Comparison of ENCODE assay signal across 9 cellular contexts in genomic region chr6:158815915-158816314, GRCh38. TPM values are rescaled to one million over a fixed set of nuclear protein-coding genes. Genes with fewer than 3 reads are reported as not detected.
DNase-seq lines count a peak whose midpoint lies in the region; ATAC-seq lines count a peak whose summit lies in the region.
"Had no signal": no experiment of that assay in that cellular context is flagged by ENCODE, and none has a peak within 500 bp of the region (broad histone marks: within the 10 kb centered on the region; RNA-seq: fewer than 3 reads in every experiment).

No MANE protein-coding gene starts in this region.

- H3K4me3 Mint-ChIP-seq in activated CD4-positive, alpha-beta T cell treated with anti-CD3 and anti-CD28 coated beads, Interleukin-2, amount 10 ng/mL, durations not matched to agents 24 days and 14 days: peak overlapping the region; percentile 88
- H3K4me3 Mint-ChIP-seq in activated CD8-positive, alpha-beta T cell treated with anti-CD3 and anti-CD28 coated beads, Interleukin-2, amount 10 ng/mL, durations not matched to agents 7 days and 5 days: peak overlapping the region; percentile 99
- peak overlapping the region; percentile 93 for H3K4me3 Mint-ChIP-seq in stimulated activated effector memory CD8-positive, alpha-beta T cell treated with anti-CD3 and anti-CD28 coated beads, Interleukin-12 subunit alpha, Interleukin-12 subunit beta, amount 100 ng/mL, for 72 hours

- no peak overlapping the region for H3K9ac ChIP-seq in iPS-15b (ENCODE audit: low read depth, low read length)

- no peak for ATAC-seq in activated CD8-positive, alpha-beta T cell treated with anti-CD3 and anti-CD28 coated beads, Interleukin-2, amount 10 ng/mL, durations not matched to agents 7 days and 5 days
- ATAC-seq in stimulated activated effector memory CD8-positive, alpha-beta T cell treated with anti-CD3 and anti-CD28 coated beads, Interleukin-12 subunit alpha, Interleukin-12 subunit beta, amount 100 ng/mL, for 72 hours: no peak
- no peak for ATAC-seq in GM19328 (IDR thresholded peaks at IDR 0.05; ENCODE audit: unreplicated experiment)

- H3K4me1 Mint-ChIP-seq in activated CD4-positive, alpha-beta T cell treated with anti-CD3 and anti-CD28 coated beads, Interleukin-2, amount 10 ng/mL, durations not matched to agents 24 days and 14 days: peaks cover 60% of the 10 kb centered on the region
- H3K4me1 Mint-ChIP-seq in activated CD8-positive, alpha-beta T cell treated with anti-CD3 and anti-CD28 coated beads, Interleukin-2, amount 10 ng/mL, durations not matched to agents 7 days and 5 days (ENCODE audit: low read depth): peaks cover 65% of the 10 kb centered on the region
- H3K4me1 Mint-ChIP-seq in stimulated activated effector memory CD8-positive, alpha-beta T cell treated with anti-CD3 and anti-CD28 coated beads, Interleukin-12 subunit alpha, Interleukin-12 subunit beta, amount 100 ng/mL, for 72 hours: peaks cover 66% of the 10 kb centered on the region

- peaks cover 5% of the 10 kb centered on the region for H3K9me3 ChIP-seq in iPS-15b (ENCODE audit: control insufficient read depth, insufficient read depth, low read length)

- POLR2A ChIA-PET in activated CD8-positive, alpha-beta T cell treated with anti-CD3 and anti-CD28 coated beads, Interleukin-2, amount 10 ng/mL, durations not matched to agents 7 days and 5 days (lab: Charles Lee): interaction anchor here (2.0 kb wide), 1 partner anchor 53 kb away, joined by 13 read pairs; no protein-coding TSS in a partner anchor

- peak overlapping the region; percentile 86 for H3K27ac Mint-ChIP-seq in activated CD4-positive, alpha-beta T cell treated with anti-CD3 and anti-CD28 coated beads, Interleukin-2, amount 10 ng/mL, durations not matched to agents 24 days and 14 days
- peak overlapping the region; percentile 97 for H3K27ac Mint-ChIP-seq in activated CD8-positive, alpha-beta T cell treated with anti-CD3 and anti-CD28 coated beads, Interleukin-2, amount 10 ng/mL, durations not matched to agents 7 days and 5 days
- H3K27ac Mint-ChIP-seq in stimulated activated effector memory CD8-positive, alpha-beta T cell treated with anti-CD3 and anti-CD28 coated beads, Interleukin-12 subunit alpha, Interleukin-12 subunit beta, amount 100 ng/mL, for 72 hours: peak overlapping the region; percentile 96

- peaks cover 62% of the 10 kb centered on the region for H3K36me3 Mint-ChIP-seq in activated CD4-positive, alpha-beta T cell treated with anti-CD3 and anti-CD28 coated beads, Interleukin-2, amount 10 ng/mL, durations not matched to agents 24 days and 14 days (ENCODE audit: low read depth)
- peaks cover 68% of the 10 kb centered on the region for H3K36me3 Mint-ChIP-seq in activated CD8-positive, alpha-beta T cell treated with anti-CD3 and anti-CD28 coated beads, Interleukin-2, amount 10 ng/mL, durations not matched to agents 7 days and 5 days (ENCODE audit: low read depth)
- H3K36me3 Mint-ChIP-seq in stimulated activated effector memory CD8-positive, alpha-beta T cell treated with anti-CD3 and anti-CD28 coated beads, Interleukin-12 subunit alpha, Interleukin-12 subunit beta, amount 100 ng/mL, for 72 hours: peaks cover 87% of the 10 kb centered on the region

- intact Hi-C loops in activated CD4-positive, alpha-beta T cell treated with anti-CD3 and anti-CD28 coated beads, Interleukin-2, amount 10 ng/mL, durations not matched to agents 24 days and 14 days (cut with micrococcal nuclease): loop anchor here (1.0 to 2.0 kb wide), 2 partner anchors 11 to 19 kb away; no protein-coding TSS in a partner anchor

- DNase-seq in activated CD4-positive, alpha-beta T cell treated with anti-CD3 and anti-CD28 coated beads, Interleukin-2, amount 10 ng/mL, durations not matched to agents 24 days and 14 days: peak; percentile 68
- DNase-seq in activated CD4-positive, alpha-beta T cell treated with anti-CD3 and anti-CD28 coated beads for 4 hours: no peak
- DNase-seq in activated CD8-positive, alpha-beta T cell treated with anti-CD3 and anti-CD28 coated beads, Interleukin-2, amount 10 ng/mL, durations not matched to agents 7 days and 5 days: no peak
- no peak for DNase-seq in stimulated activated effector memory CD8-positive, alpha-beta T cell treated with anti-CD3 and anti-CD28 coated beads, Interleukin-12 subunit alpha, Interleukin-12 subunit beta, amount 100 ng/mL, for 72 hours (ENCODE audit: low spot score in 2 of 2)
- no peak for DNase-seq in NCI-H2029 (lab: John Stamatoyannopoulos, UW)
- DNase-seq in HCEC 1CT: no peak
- DNase-seq: NCI-H510A had no signal

- peaks cover 8% of the 10 kb centered on the region for H3K27me3 ChIP-seq in iPS-15b (ENCODE audit: control insufficient read depth, insufficient read depth, low read length)

- peaks cover 32% of the 10 kb centered on the region for H3K36me3 ChIP-seq in iPS-15b (ENCODE audit: control insufficient read depth, insufficient read depth, low read length)

- no peaks in the 10 kb centered on the region for H3K27me3 Mint-ChIP-seq in activated CD4-positive, alpha-beta T cell treated with anti-CD3 and anti-CD28 coated beads, Interleukin-2, amount 10 ng/mL, durations not matched to agents 24 days and 14 days
- H3K27me3 Mint-ChIP-seq in activated CD8-positive, alpha-beta T cell treated with anti-CD3 and anti-CD28 coated beads, Interleukin-2, amount 10 ng/mL, durations not matched to agents 7 days and 5 days (ENCODE audit: low read depth): no peaks in the 10 kb centered on the region

- peaks cover 32% of the 10 kb centered on the region for H3K4me1 ChIP-seq in iPS-15b (ENCODE audit: control insufficient read depth, insufficient read depth, low read length)

- H3K4me3 ChIP-seq in iPS-15b (ENCODE audit: low read depth, low read length): peak overlapping the region; percentile 92

- CTCF ChIA-PET in activated CD8-positive, alpha-beta T cell treated with anti-CD3 and anti-CD28 coated beads, Interleukin-2, amount 10 ng/mL, durations not matched to agents 7 days and 5 days (lab: Charles Lee): no interaction called here

- H3K9me3 Mint-ChIP-seq in activated CD4-positive, alpha-beta T cell treated with anti-CD3 and anti-CD28 coated beads, Interleukin-2, amount 10 ng/mL, durations not matched to agents 24 days and 14 days: peaks cover 5% of the 10 kb centered on the region
- no peaks in the 10 kb centered on the region for H3K9me3 Mint-ChIP-seq in activated CD8-positive, alpha-beta T cell treated with anti-CD3 and anti-CD28 coated beads, Interleukin-2, amount 10 ng/mL, durations not matched to agents 7 days and 5 days (ENCODE audit: insufficient read depth)
- H3K9me3 Mint-ChIP-seq in stimulated activated effector memory CD8-positive, alpha-beta T cell treated with anti-CD3 and anti-CD28 coated beads, Interleukin-12 subunit alpha, Interleukin-12 subunit beta, amount 100 ng/mL, for 72 hours: no peaks in the 10 kb centered on the region

RNA-seq across cellular contexts. Expression of gene EZR, which starts 3.3 kb away (rescaled TPM):
- 204 and 215 TPM in 2 replicates for total RNA-seq in activated CD4-positive, alpha-beta T cell treated with anti-CD3 and anti-CD28 coated beads, Interleukin-2, amount 10 ng/mL, durations not matched to agents 24 days and 14 days
- total RNA-seq in activated CD8-positive, alpha-beta T cell treated with anti-CD3 and anti-CD28 coated beads, Interleukin-2, amount 10 ng/mL, durations not matched to agents 7 days and 5 days: 100 to 1,000 TPM; 177 to 180 TPM
